Comparison of ENCODE assay signal across 11 cellular contexts in genomic region chr9:121675381-121675780, GRCh38.
"Had no signal": no experiment of that assay in that cellular context is flagged by ENCODE, and none has a peak within 500 bp of the region (broad histone marks: within the 10 kb centered on the region; RNA-seq: fewer than 3 reads in every experiment).

No MANE protein-coding gene starts in this region.

- H3K27ac Mint-ChIP-seq: natural killer cell treated with Interleukin-12 subunit alpha and Interleukin-12 subunit beta and Interleukin-15 and Interleukin-18, amount 100 ng/mL, for 72 hours; stimulated activated effector memory CD8-positive, alpha-beta T cell treated with anti-CD3 and anti-CD28 coated beads, Interleukin-12 subunit alpha, Interleukin-12 subunit beta, amount 100 ng/mL, for 72 hours had no signal

- H3K9me3 Mint-ChIP-seq: natural killer cell treated with Interleukin-12 subunit alpha and Interleukin-12 subunit beta and Interleukin-15 and Interleukin-18, amount 100 ng/mL, for 72 hours; stimulated activated effector memory CD8-positive, alpha-beta T cell treated with anti-CD3 and anti-CD28 coated beads, Interleukin-12 subunit alpha, Interleukin-12 subunit beta, amount 100 ng/mL, for 72 hours had no signal

- H3K4me3 ChIP-seq: body of pancreas, transverse colon had no signal

- H3K27ac ChIP-seq: epithelial cell of prostate, parathyroid adenoma, transverse colon had no signal

- H3K4me3 Mint-ChIP-seq: natural killer cell treated with Interleukin-12 subunit alpha and Interleukin-12 subunit beta and Interleukin-15 and Interleukin-18, amount 100 ng/mL, for 72 hours; stimulated activated effector memory CD8-positive, alpha-beta T cell treated with anti-CD3 and anti-CD28 coated beads, Interleukin-12 subunit alpha, Interleukin-12 subunit beta, amount 100 ng/mL, for 72 hours had no signal

- H3K4me1 ChIP-seq: parathyroid adenoma had no signal

- H3K4me1 Mint-ChIP-seq: stimulated activated effector memory CD8-positive, alpha-beta T cell treated with anti-CD3 and anti-CD28 coated beads, Interleukin-12 subunit alpha, Interleukin-12 subunit beta, amount 100 ng/mL, for 72 hours had no signal

- H3K79me2 ChIP-seq: parathyroid adenoma had no signal

- H2AFZ ChIP-seq: parathyroid adenoma had no signal

- H3K9ac ChIP-seq: parathyroid adenoma had no signal

- H3K9me3 ChIP-seq: body of pancreas, transverse colon had no signal

- H3K36me3 Mint-ChIP-seq: natural killer cell treated with Interleukin-12 subunit alpha and Interleukin-12 subunit beta and Interleukin-15 and Interleukin-18, amount 100 ng/mL, for 72 hours; stimulated activated effector memory CD8-positive, alpha-beta T cell treated with anti-CD3 and anti-CD28 coated beads, Interleukin-12 subunit alpha, Interleukin-12 subunit beta, amount 100 ng/mL, for 72 hours had no signal

- DNase-seq: activated CD4-positive, CD25-positive, alpha-beta regulatory T cell; activated naive CD4-positive, alpha-beta T cell treated with anti-CD3 and anti-CD28 coated beads, Interleukin-2, amount 50 U/mL, for 16 hours; effector memory CD4-positive, alpha-beta T cell; small intestine; T-helper 2 cell; transverse colon had no signal

- H3K27me3 ChIP-seq: body of pancreas, transverse colon had no signal
